ENCODE assay signal across 1 cellular context in genomic region chrX:36908801-36909403, GRCh38.
TF ChIP-seq lines count a peak whose summit lies in the region.

No MANE protein-coding gene starts in this region.

TF ChIP-seq in WTC11, 78 proteins besides CTCF, POLR2A, EP300 and RAD21 (continued from another document):
- no peak for TF ChIP-seq E2F4 (CRISPR knock-in tag; IDR thresholded peaks at IDR 0.05; ENCODE audit: borderline replicate concordance, low read depth)
TF ChIP-seq in WTC11: peak in this region for 0.
